ENCODE assay signal across 11 cellular contexts in genomic region chr14:68813318-68813838, GRCh38. TPM values are rescaled to one million over a fixed set of nuclear protein-coding genes. Genes with fewer than 3 reads are reported as not detected.
DNase-seq lines count a peak whose midpoint lies in the region; FAIRE-seq and TF ChIP-seq lines count a peak whose summit lies in the region.
"Had no signal": no experiment of that assay in that cellular context is flagged by ENCODE, and none has a peak within 500 bp of the region (broad histone marks: within the 10 kb centered on the region; RNA-seq: fewer than 3 reads in every experiment).

No MANE protein-coding gene starts in this region.

- H4K5ac ChIP-seq in H1 (ENCODE audit: insufficient read length, low read depth, low read length) = no peak overlapping the region

- peaks cover 0 to 1% (median 0%) of the 10 kb centered on the region in 8 donors for H3K9me3 Mint-ChIP-seq in CD4-positive, alpha-beta memory T cell
- no peaks in the 10 kb centered on the region for H3K9me3 Mint-ChIP-seq in IgD-negative memory B cell

- TF ChIP-seq EP300 in H1 (IDR thresholded peaks at IDR 0.05; ENCODE audit: borderline replicate concordance in 1 of 2, low read depth in 2 of 2, low read length in 2 of 2) = no peak

- no peak for TF ChIP-seq POLR2A in H1 (IDR thresholded peaks at IDR 0.05; ENCODE audit: control extremely low read depth in 1 of 2, low read depth in 2 of 2, low read length in 2 of 2)

- CTCF ChIA-PET in CD4-positive, alpha-beta memory T cell (lab: Charles Lee; ENCODE audit: partially characterized antibody) = interaction anchor here (1.0 to 20.9 kb wide), 7 partner anchors 10 to 565 kb away, joined by 3 to 428 read pairs (median 53); partner anchors contain the start of gene ZFP36L1
- CTCF ChIA-PET in H1 (lab: Charles Lee; ENCODE audit: partially characterized antibody) = interaction anchor here (0.9 to 6.6 kb wide), 7 partner anchors 10 to 876 kb away, joined by 3 to 60 read pairs (median 6); no protein-coding TSS in a partner anchor
- CTCF ChIA-PET in HEK293T (lab: Yijun Ruan, JAX) = interaction anchor here (1.0 kb wide), 1 partner anchor 17 kb away, joined by 3 read pairs; no protein-coding TSS in a partner anchor

- H3K56ac ChIP-seq in H1 (replicated peaks; ENCODE audit: insufficient read length, low read depth, low read length) = no peak overlapping the region

- 0 out of 2 replicates have a peak overlapping the region, but pooled peaks have one; percentile 3 for H2BK15ac ChIP-seq in H1 (ENCODE audit: low read length)

- H2BK20ac ChIP-seq in H1 (ENCODE audit: low read length) = peak overlapping the region; percentile 80

- POLR2A ChIA-PET in CD4-positive, alpha-beta memory T cell (lab: Charles Lee; ENCODE audit: partially characterized antibody) = interaction anchor here (1.4 to 26.7 kb wide), 10 partner anchors 10 to 566 kb away, joined by 4 to 1973 read pairs (median 60); partner anchors contain the start of gene ZFP36L1
- POLR2A ChIA-PET in H1 (lab: Charles Lee; ENCODE audit: partially characterized antibody) (interaction anchor here (0.8 to 9.9 kb wide), 4 partner anchors 15 to 288 kb away, joined by 3 to 222 read pairs (median 40); partner anchors contain the start of gene ZFP36L1), HEK293T (lab: Yijun Ruan, JAX) (interaction anchor here (1.1 to 6.8 kb wide), 3 partner anchors 12 to 22 kb away, joined by 6 to 63 read pairs (median 31); partner anchors contain the start of gene ZFP36L1)

- H3K4me1 Mint-ChIP-seq in CD4-positive, alpha-beta memory T cell = peaks cover 38 to 68% (median 52%) of the 10 kb centered on the region in 4 donors
- peaks cover 37 to 58% (median 51%) of the 10 kb centered on the region in 3 donors for H3K4me1 Mint-ChIP-seq in IgD-negative memory B cell

- no peak overlapping the region for H2BK5ac ChIP-seq in H1 (ENCODE audit: low read depth, low read length)

- H2AFZ ChIP-seq in H1 (ENCODE audit: low read length) (no peak overlapping the region), smooth muscle cell (ENCODE audit: low read depth) (no peak overlapping the region)

- no peak for FAIRE-seq in H1 (lab: Jason Lieb, UNC)

- 73% methylated on average over 5 of the region's 5 CpGs; no CpG with 5 or more reads in 1 of the 2 experiments for WGBS in H1 (ENCODE audit: extremely low coverage in 1 of 2, insufficient coverage in 1 of 2, insufficient read length in 1 of 2, insufficient replicate concordance in 2 of 2, low coverage in 1 of 2, low lambda C conversion rate in 2 of 2, missing lambda C conversion rate in 1 of 2), 2 experiments
- 78% methylated on average over 5 of the region's 5 CpGs for WGBS in smooth muscle cell (ENCODE audit: low lambda C conversion rate)

- no peak overlapping the region for H3K14ac ChIP-seq in H1 (ENCODE audit: insufficient read length)

- no peaks in the 10 kb centered on the region for H3K27me3 ChIP-seq in CD4-positive, alpha-beta memory T cell (ENCODE audit: insufficient read depth, low read length)
- H3K27me3 ChIP-seq in H1 (replicated peaks in 1 of 4; ENCODE audit: control insufficient read depth in 3 of 4, extremely low read depth in 1 of 4, insufficient read depth in 3 of 4, low read length in 3 of 4) (peaks cover 0 to 3% (median 2%) of the 10 kb centered on the region in 4 experiments; a peak in 2 of 7 replicates), rectal smooth muscle tissue (ENCODE audit: control insufficient read depth, insufficient read depth, low read length) (no peaks in the 10 kb centered on the region), smooth muscle cell (ENCODE audit: low read depth) (no peaks in the 10 kb centered on the region)

- H3K4me2 ChIP-seq in H1 (ENCODE audit: insufficient read depth in 1 of 2, low read depth in 2 of 2, low read length in 2 of 2) = no peak overlapping the region
- H3K4me2 ChIP-seq in smooth muscle cell = no peak overlapping the region

- no peak for TF ChIP-seq CTCF in H1 (IDR thresholded peaks at IDR 0.05; ENCODE audit: control extremely low read depth in 1 of 3, insufficient read depth in 1 of 3, low read depth in 1 of 3, low read length in 3 of 3)
- TF ChIP-seq CTCF in smooth muscle cell (IDR thresholded peaks at IDR 0.05; ENCODE audit: borderline replicate concordance, insufficient read depth, poor library complexity, severe bottlenecking) = no peak

- no peak overlapping the region for H4K8ac ChIP-seq in H1 (ENCODE audit: extremely low read depth, insufficient read depth, low read length)

- no peaks in the 10 kb centered on the region for H3K79me1 ChIP-seq in H1 (ENCODE audit: low read depth, low read length)

- no peak overlapping the region for H3K23ac ChIP-seq in H1 (ENCODE audit: insufficient read length)

- H2BK120ac ChIP-seq in H1 (replicated peaks; ENCODE audit: low read depth, low read length) = peak overlapping the region; percentile 48

- peaks cover 14% of the 10 kb centered on the region for H3F3A ChIP-seq in smooth muscle cell (ENCODE audit: low read depth)

- H3K9me3 ChIP-seq in CD4-positive, alpha-beta memory T cell (ENCODE audit: control insufficient read depth in 1 of 2, low read length in 2 of 2) = no peaks in the 10 kb centered on the region
- H3K9me3 ChIP-seq in H1 (ENCODE audit: insufficient read depth in 2 of 2, low read depth in 1 of 2, low read length in 1 of 2) (no peaks in the 10 kb centered on the region), smooth muscle cell (replicated peaks; ENCODE audit: low read depth) (no peaks in the 10 kb centered on the region)

- H3K4me3 Mint-ChIP-seq in CD4-positive, alpha-beta memory T cell = peak overlapping the region in 7 of 8 donors; percentile 45 to 93 (median 85)
- H3K4me3 Mint-ChIP-seq in IgD-negative memory B cell = peak overlapping the region; percentile 83 to 93 (median 88)

- no peak overlapping the region; the same call in 1 of the 2 replicates for H3K18ac ChIP-seq in H1 (ENCODE audit: extremely low read depth, low read length)

- TF ChIP-seq RAD21 in H1 (IDR thresholded peaks at IDR 0.05 in 1 of 2, conservative IDR thresholded peaks at IDR 0.05 in 1 of 2; ENCODE audit: low read depth in 2 of 2, low read length in 2 of 2) = no peak

- H4K91ac ChIP-seq in H1 (replicated peaks; ENCODE audit: insufficient read length, low read length) = no peak overlapping the region

- H3K27ac ChIP-seq in CD4-positive, alpha-beta memory T cell (ENCODE audit: low read depth, low read length) = peak overlapping the region; percentile 81
- H3K27ac ChIP-seq in H1 (ENCODE audit: low read depth, low read length) (no peak overlapping the region), rectal smooth muscle tissue (ENCODE audit: low read depth, low read length) (peak overlapping the region; percentile 99), smooth muscle cell (ENCODE audit: low read depth) (no peak overlapping the region)
- H3K27ac ChIP-seq: epithelial cell of prostate had no signal

- H3K27me3 Mint-ChIP-seq in CD4-positive, alpha-beta memory T cell = no peaks in the 10 kb centered on the region
- H3K27me3 Mint-ChIP-seq in IgD-negative memory B cell = no peaks in the 10 kb centered on the region

- no peak overlapping the region for H3K4me3 ChIP-seq in CD4-positive, alpha-beta memory T cell (ENCODE audit: low read length in 2 of 2)
- H3K4me3 ChIP-seq in H1 (ENCODE audit: extremely low read depth in 1 of 4, insufficient read depth in 2 of 4, low read depth in 3 of 4, low read length in 4 of 4) (no peak overlapping the region), rectal smooth muscle tissue (ENCODE audit: low read length) (peak overlapping the region; percentile 9), smooth muscle cell (no peak overlapping the region)

- no peak overlapping the region for H2AK5ac ChIP-seq in H1 (ENCODE audit: low read depth, low read length)

- H3K4ac ChIP-seq in H1 (replicated peaks; ENCODE audit: insufficient read length, low read depth, low read length) = peak overlapping the region; percentile 33

- intact Hi-C loops in CD4-positive, alpha-beta memory T cell (cut with micrococcal nuclease) = loop anchor here (10.0 kb wide), 1 partner anchor 1199 kb away; the partner anchor contains the start of gene ARG2

- H2BK12ac ChIP-seq in H1 (ENCODE audit: low read depth, low read length) = peak overlapping the region; percentile 52; the same call in 1 of the 2 replicates

- H3K36me3 ChIP-seq in CD4-positive, alpha-beta memory T cell (ENCODE audit: insufficient read depth, low read length) = no peaks in the 10 kb centered on the region
- H3K36me3 ChIP-seq in H1 (ENCODE audit: control insufficient read depth in 2 of 4, insufficient read depth in 4 of 4, low read length in 3 of 4) = no peaks in the 10 kb centered on the region
- no peaks in the 10 kb centered on the region for H3K36me3 ChIP-seq in rectal smooth muscle tissue (ENCODE audit: control insufficient read depth, insufficient read depth, low read length)
- no peaks in the 10 kb centered on the region for H3K36me3 ChIP-seq in smooth muscle cell (ENCODE audit: low read depth)

- peak overlapping the region; percentile 94 to 98 (median 95) for H3K27ac Mint-ChIP-seq in CD4-positive, alpha-beta memory T cell
- H3K27ac Mint-ChIP-seq in IgD-negative memory B cell = peak overlapping the region; percentile 86 to 97 (median 87)

- peaks cover 58% of the 10 kb centered on the region for H3K4me1 ChIP-seq in CD4-positive, alpha-beta memory T cell (ENCODE audit: insufficient read depth, low read length)
- H3K4me1 ChIP-seq in H1 (replicated peaks in 1 of 4; ENCODE audit: control insufficient read depth in 3 of 4, insufficient read depth in 4 of 4, low read length in 3 of 4) (peaks cover 3 to 31% (median 24%) of the 10 kb centered on the region in 4 experiments), rectal smooth muscle tissue (ENCODE audit: control insufficient read depth, insufficient read depth, low read length) (peaks cover 54% of the 10 kb centered on the region), smooth muscle cell (ENCODE audit: low read depth) (peaks cover 43% of the 10 kb centered on the region)

- no peak overlapping the region; a peak in 1 of 7 replicates for H3K9ac ChIP-seq in H1 (replicated peaks in 1 of 4; ENCODE audit: extremely low read depth in 1 of 4, low read depth in 3 of 4, low read length in 3 of 4)
- H3K9ac ChIP-seq in rectal smooth muscle tissue (ENCODE audit: low read length) = no peak overlapping the region
- no peak overlapping the region for H3K9ac ChIP-seq in smooth muscle cell (ENCODE audit: low read depth)

- DNase-seq in CD4-positive, alpha-beta memory T cell = no peak
- DNase-seq in H1 (ENCODE audit: low read depth in 1 of 2, low spot score in 2 of 2) (no peak), HEK293T (ENCODE audit: extremely low spot score) (no peak), COLO829 (ENCODE audit: low spot score) (no peak), smooth muscle cell (lab: John Stamatoyannopoulos, UW; ENCODE audit: unreplicated experiment) (no peak), NCI-H1436 treated with DMSO at 0.1 percent for 48 hours (lab: John Stamatoyannopoulos, UW) (no peak)
- DNase-seq: HCEC 1CT, kidney glomerular epithelial cell had no signal

- H4K20me1 ChIP-seq in H1 (replicated peaks in 1 of 2; ENCODE audit: control insufficient read depth in 1 of 2, insufficient read depth in 2 of 2, low read length in 2 of 2) = no peaks in the 10 kb centered on the region
- H4K20me1 ChIP-seq in smooth muscle cell (ENCODE audit: low read depth) = no peaks in the 10 kb centered on the region

- peaks cover 0 to 1% of the 10 kb centered on the region in 2 donors for H3K36me3 Mint-ChIP-seq in CD4-positive, alpha-beta memory T cell
- no peaks in the 10 kb centered on the region for H3K36me3 Mint-ChIP-seq in IgD-negative memory B cell

- H3K79me2 ChIP-seq in H1 (ENCODE audit: control insufficient read depth in 1 of 2, insufficient read depth in 2 of 2, low read length in 2 of 2) (peaks cover 0 to 7% of the 10 kb centered on the region in 2 experiments; a peak in 1 of 4 replicates), smooth muscle cell (ENCODE audit: low read depth) (peaks cover 36% of the 10 kb centered on the region)

- no peaks in the 10 kb centered on the region; the same call in 1 of the 2 replicates for H3K23me2 ChIP-seq in H1 (ENCODE audit: low read depth, low read length)

RNA-seq across cellular contexts. Expression of gene ZFP36L1, which starts 20.5 kb away (rescaled TPM):
- total RNA-seq in CD4-positive, alpha-beta memory T cell = 100 to 1,000 TPM; 227 to 242 TPM
- polyA plus RNA-seq in CD4-positive, alpha-beta memory T cell = 100 to 1,000 TPM in 1 of 2 donors, 10 to 100 TPM in 1; 60.3 to 127 TPM
- polyA plus RNA-seq in IgD-negative memory B cell (275 TPM), H1 (2011; rRNA removed) (80.4 and 136 TPM in 2 replicates), smooth muscle cell (418 and 450 TPM in 2 replicates)
- 132 TPM in 2 replicates for total RNA-seq in H1 (2021; fragmentation: NEBNext Ultra II Directional; extraction: Animal tissue kit (Norgen Biotek cat#: 25700))
- polyA plus RNA-seq in H1 (2011; cell fraction: cytosol; rRNA removed) = 61.9 TPM
- polyA plus RNA-seq in H1 (2011; cell fraction: nucleus; rRNA removed) = 90.3 TPM
- 89.6 to 126 TPM (median 117 TPM) in 4 replicates for polyA plus RNA-seq in H1 (2012, experiment 1 of 2)
- 56.1 TPM for polyA plus RNA-seq in H1 (2012, experiment 2 of 2)
- 127 TPM for polyA plus RNA-seq in H1 (2013, experiment 1 of 2)
- 135 TPM for polyA plus RNA-seq in H1 (2013, experiment 2 of 2)
- 19.5 and 20.6 TPM in 2 replicates for polyA minus RNA-seq in H1 (2011; rRNA and poly(A)+ RNA removed)
- polyA minus RNA-seq in H1 (2011; cell fraction: cytosol; rRNA and poly(A)+ RNA removed) = 132 TPM
- polyA minus RNA-seq in H1 (2011; cell fraction: nucleus; rRNA and poly(A)+ RNA removed) = 67.3 TPM
- total RNA-seq in smooth muscle cell = 133 and 166 TPM in 2 replicates

Comparison
In these comparisons a context has a peak if more than half of its experiments do, and no peak if none do; other contexts are left out.
1. H3K27ac ChIP-seq: peak in CD4-positive, alpha-beta memory T cell (single experiment) and rectal smooth muscle tissue (single experiment); none in H1 (single experiment) and smooth muscle cell (single experiment).